8 cellular contexts compared by ENCODE assay signal in the genomic region with DNA sequence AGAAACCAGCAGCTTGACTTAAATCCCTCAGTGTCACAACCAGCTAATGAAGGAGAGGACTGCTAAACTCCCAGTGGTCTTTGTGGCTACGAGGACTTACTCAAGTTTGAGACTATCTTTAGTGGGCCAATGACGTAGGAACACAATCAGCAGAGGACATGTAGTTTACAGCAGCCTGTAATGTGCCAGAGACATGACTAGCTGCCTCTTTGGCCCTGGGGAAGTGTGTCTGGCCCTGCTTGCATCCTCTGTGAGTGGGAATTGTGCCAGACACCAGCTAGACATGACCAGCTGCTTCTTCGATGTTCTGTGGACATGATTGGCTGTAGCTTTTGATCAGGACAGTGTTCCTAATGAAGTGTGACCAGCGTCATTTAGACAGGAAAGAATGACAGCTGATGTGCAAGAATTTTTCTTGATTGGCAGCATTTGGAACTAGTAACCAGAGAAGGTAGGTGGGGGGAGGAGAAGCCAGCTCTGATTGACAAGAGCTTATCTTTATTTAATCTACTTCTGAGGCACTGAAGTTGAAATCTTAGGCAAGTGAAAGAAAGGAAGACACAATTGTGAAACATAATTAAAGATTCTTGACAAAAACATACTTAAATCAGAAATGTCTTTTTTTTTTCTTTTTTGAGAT.
DNase-seq lines count a peak whose midpoint lies in the region; ATAC-seq and TF ChIP-seq lines count a peak whose summit lies in the region.

No MANE protein-coding gene starts in this region.

- H3K36me3 Mint-ChIP-seq in nephron progenitor cell (ENCODE audit: low read depth) (no peaks in the 10 kb centered on the region), T-helper 17 cell (ENCODE audit: low read depth) (no peaks in the 10 kb centered on the region)

- H3K4me3 ChIP-seq in fibroblast of pulmonary artery (replicated peaks; ENCODE audit: low read depth, low read length), result no peak overlapping the region

- no peaks in the 10 kb centered on the region for H3K9me3 ChIP-seq in T-helper 17 cell (ENCODE audit: control insufficient read depth, low read length, poor library complexity, severe bottlenecking)

- ATAC-seq in GM21515 (IDR thresholded peaks at IDR 0.05; ENCODE audit: unreplicated experiment) (peak; percentile 37), T-helper 17 cell (no peak)

- H3K27me3 Mint-ChIP-seq in nephron progenitor cell (ENCODE audit: low read depth, poor library complexity), result no peaks in the 10 kb centered on the region
- peaks cover 8% of the 10 kb centered on the region for H3K27me3 Mint-ChIP-seq in T-helper 17 cell

- TF ChIP-seq CTCF in fibroblast of pulmonary artery (IDR thresholded peaks at IDR 0.05; ENCODE audit: low read length, missing control alignments) (no peak), nephron progenitor cell (IDR thresholded peaks at IDR 0.05) (no peak)

- H3K4me3 Mint-ChIP-seq in nephron progenitor cell (no peak overlapping the region), T-helper 17 cell (no peak overlapping the region)

- no peaks in the 10 kb centered on the region for H3K9me3 Mint-ChIP-seq in nephron progenitor cell

- DNase-seq in G401 (ENCODE audit: low spot score) (peak; percentile 66), MV-4-11 (lab: John Stamatoyannopoulos, UW) (peak; percentile 93), fibroblast of pulmonary artery (ENCODE audit: low read depth) (peak; percentile 60), stromal cell of bone marrow (ENCODE audit: low read depth) (peak; percentile 49), nephron progenitor cell (no peak), SKM-1 (lab: John Stamatoyannopoulos, UW; ENCODE audit: unreplicated experiment) (no peak), T-helper 17 cell (no peak)

- H3K4me1 Mint-ChIP-seq in nephron progenitor cell, result peaks cover 57% of the 10 kb centered on the region
- H3K4me1 Mint-ChIP-seq in T-helper 17 cell, result peaks cover 2% of the 10 kb centered on the region

- in situ Hi-C loops in G401 (cut with HindIII; ENCODE audit: low sequenced_read_pairs), result no loop called here

- H3K27ac Mint-ChIP-seq in nephron progenitor cell (no peak overlapping the region), T-helper 17 cell (no peak overlapping the region)

Comparison
In these comparisons a context has a peak if more than half of its experiments do, and no peak if none do; other contexts are left out.
1. DNase-seq: peak in G401 (single experiment), MV-4-11 (single experiment), fibroblast of pulmonary artery (single experiment) and stromal cell of bone marrow (single experiment); none in nephron progenitor cell (single experiment), SKM-1 (single experiment) and T-helper 17 cell (0 of 3).